In the genomic region with DNA sequence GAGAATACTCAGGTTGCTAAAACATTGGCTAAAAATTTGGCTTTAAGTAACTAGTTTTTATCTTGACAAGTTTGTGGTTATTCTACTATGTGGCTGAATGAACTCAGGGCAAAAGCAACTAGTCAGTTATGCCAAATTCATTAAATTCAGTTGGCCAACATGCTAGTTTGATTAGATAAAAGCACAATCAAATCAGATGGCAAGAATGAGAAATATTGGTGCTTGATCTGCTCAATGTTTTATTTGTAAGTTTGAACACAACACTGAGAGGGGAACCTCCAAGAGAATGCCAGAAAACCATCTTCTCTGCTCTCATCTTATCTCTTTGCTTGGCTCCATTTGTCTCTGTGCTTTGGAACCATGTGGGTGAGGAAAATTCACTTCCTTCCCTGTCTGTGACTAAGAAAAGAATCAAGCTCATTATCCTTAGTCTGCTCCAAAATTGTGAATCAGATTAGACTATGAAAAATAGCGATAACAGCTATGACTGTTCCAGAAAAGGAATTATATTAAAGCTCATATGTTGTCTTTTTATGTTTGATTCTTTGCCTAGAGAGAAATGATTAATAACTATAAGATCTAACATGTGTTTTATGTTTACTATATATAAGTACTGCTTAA, we compare ENCODE assay signal across 1 cellular context.
TF ChIP-seq lines count a peak whose summit lies in the region.

No MANE protein-coding gene starts in this region.

TF ChIP-seq in HepG2, 621 proteins besides CTCF, POLR2A, EP300 and RAD21:
- TF ChIP-seq KMT2A (CRISPR knock-in tag; IDR thresholded peaks at IDR 0.05): no peak
- no peak for TF ChIP-seq ZNF276 (CRISPR knock-in tag; IDR thresholded peaks at IDR 0.05; ENCODE audit: low read depth)
- no peak for TF ChIP-seq BRCA1 (CRISPR knock-in tag; IDR thresholded peaks at IDR 0.05)
- no peak for TF ChIP-seq MZF1 (CRISPR knock-in tag; IDR thresholded peaks at IDR 0.05; ENCODE audit: borderline replicate concordance)
- TF ChIP-seq JUNB (CRISPR knock-in tag; IDR thresholded peaks at IDR 0.05; ENCODE audit: borderline replicate concordance): no peak
- TF ChIP-seq ZNF3 (CRISPR knock-in tag; IDR thresholded peaks at IDR 0.05): no peak
- TF ChIP-seq MNT (IDR thresholded peaks at IDR 0.05): no peak
- TF ChIP-seq POLR2AphosphoS2 (IDR thresholded peaks at IDR 0.05; ENCODE audit: low read depth, low read length): no peak
- TF ChIP-seq ZNF362 (CRISPR knock-in tag; IDR thresholded peaks at IDR 0.05; ENCODE audit: borderline replicate concordance): no peak
